In genomic region chr19:3573858-3574637, GRCh38 we compare ENCODE assay signal across 1 cellular context.
TF ChIP-seq lines count a peak whose summit lies in the region.

No MANE protein-coding gene starts in this region.

TF ChIP-seq in HepG2, 621 proteins besides CTCF, POLR2A, EP300 and RAD21 (continues in another document):
- TF ChIP-seq ZNF557 (CRISPR knock-in tag; IDR thresholded peaks at IDR 0.05) (no peak), AGO1 (IDR thresholded peaks at IDR 0.05; ENCODE audit: low read depth, low read length, poor library complexity, severe bottlenecking) (no peak), PBX2 (CRISPR knock-in tag; IDR thresholded peaks at IDR 0.05) (peak; percentile 68), MATR3 (CRISPR knock-in tag; IDR thresholded peaks at IDR 0.05) (no peak), JARID2 (CRISPR knock-in tag; IDR thresholded peaks at IDR 0.05; ENCODE audit: insufficient replicate concordance) (no peak), RARG (CRISPR knock-in tag; IDR thresholded peaks at IDR 0.05; ENCODE audit: low read depth) (no peak), ZNF501 (CRISPR knock-in tag; IDR thresholded peaks at IDR 0.05) (no peak), HES4 (CRISPR knock-in tag; IDR thresholded peaks at IDR 0.05; ENCODE audit: borderline replicate concordance) (no peak), HIC2 (CRISPR knock-in tag; IDR thresholded peaks at IDR 0.05; ENCODE audit: low read depth) (peak; percentile 59; the same call in 1 of the 2 replicates), PRDM10 (CRISPR knock-in tag; IDR thresholded peaks at IDR 0.05; ENCODE audit: low read depth) (no peak), ZBTB1 (CRISPR knock-in tag; IDR thresholded peaks at IDR 0.05; ENCODE audit: borderline replicate concordance) (no peak), FOXO4 (CRISPR knock-in tag; conservative IDR thresholded peaks at IDR 0.05) (no peak), ZNF850 (CRISPR knock-in tag; conservative IDR thresholded peaks at IDR 0.05) (no peak), ARNT2 (CRISPR knock-in tag; IDR thresholded peaks at IDR 0.05; ENCODE audit: low read depth) (no peak), ZNF512B (CRISPR knock-in tag; IDR thresholded peaks at IDR 0.05; ENCODE audit: borderline replicate concordance) (no peak), ZNF362 (CRISPR knock-in tag; IDR thresholded peaks at IDR 0.05; ENCODE audit: borderline replicate concordance) (no peak), SP5 (CRISPR knock-in tag; IDR thresholded peaks at IDR 0.05; ENCODE audit: borderline replicate concordance, low read depth) (peak; percentile 50; the same call in 1 of the 2 replicates), ZNF576 (CRISPR knock-in tag; IDR thresholded peaks at IDR 0.05) (no peak), ZNF484 (CRISPR knock-in tag; IDR thresholded peaks at IDR 0.05; ENCODE audit: borderline replicate concordance, low read depth) (no peak), ZNF564 (CRISPR knock-in tag; IDR thresholded peaks at IDR 0.05) (no peak), ELK4 (CRISPR knock-in tag; IDR thresholded peaks at IDR 0.05; ENCODE audit: borderline replicate concordance) (no peak), ZMYM2 (CRISPR knock-in tag; IDR thresholded peaks at IDR 0.05) (no peak), ZNF547 (CRISPR knock-in tag; IDR thresholded peaks at IDR 0.05) (no peak), ZFP36L1 (CRISPR knock-in tag; IDR thresholded peaks at IDR 0.05) (no peak), TCF7L2 (IDR thresholded peaks at IDR 0.05; ENCODE audit: low read depth, low read length) (no peak), ZNF598 (CRISPR knock-in tag; IDR thresholded peaks at IDR 0.05; ENCODE audit: borderline replicate concordance) (no peak), SIN3A (IDR thresholded peaks at IDR 0.05; ENCODE audit: borderline replicate concordance, low read depth, low read length) (no peak), HNRNPL (IDR thresholded peaks at IDR 0.05; ENCODE audit: low read depth, low read length) (peak; percentile 89)
- TF ChIP-seq, protein P1, sequence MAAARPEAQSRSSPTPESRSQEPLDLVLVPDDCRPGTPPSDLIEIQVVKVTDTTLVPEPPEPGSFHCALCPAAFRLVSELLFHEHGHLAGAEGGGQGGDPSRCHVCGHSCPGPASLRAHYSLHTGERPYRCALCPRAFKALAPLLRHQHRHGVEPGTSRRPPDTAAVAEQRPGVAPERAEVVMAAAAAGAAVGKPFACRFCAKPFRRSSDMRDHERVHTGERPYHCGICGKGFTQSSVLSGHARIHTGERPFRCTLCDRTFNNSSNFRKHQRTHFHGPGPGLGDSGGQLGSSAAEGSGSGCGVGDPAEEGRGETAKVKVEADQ (CRISPR knock-in tag; IDR thresholded peaks at IDR 0.05; ENCODE audit: borderline replicate concordance): no peak
- TF ChIP-seq, protein P2, sequence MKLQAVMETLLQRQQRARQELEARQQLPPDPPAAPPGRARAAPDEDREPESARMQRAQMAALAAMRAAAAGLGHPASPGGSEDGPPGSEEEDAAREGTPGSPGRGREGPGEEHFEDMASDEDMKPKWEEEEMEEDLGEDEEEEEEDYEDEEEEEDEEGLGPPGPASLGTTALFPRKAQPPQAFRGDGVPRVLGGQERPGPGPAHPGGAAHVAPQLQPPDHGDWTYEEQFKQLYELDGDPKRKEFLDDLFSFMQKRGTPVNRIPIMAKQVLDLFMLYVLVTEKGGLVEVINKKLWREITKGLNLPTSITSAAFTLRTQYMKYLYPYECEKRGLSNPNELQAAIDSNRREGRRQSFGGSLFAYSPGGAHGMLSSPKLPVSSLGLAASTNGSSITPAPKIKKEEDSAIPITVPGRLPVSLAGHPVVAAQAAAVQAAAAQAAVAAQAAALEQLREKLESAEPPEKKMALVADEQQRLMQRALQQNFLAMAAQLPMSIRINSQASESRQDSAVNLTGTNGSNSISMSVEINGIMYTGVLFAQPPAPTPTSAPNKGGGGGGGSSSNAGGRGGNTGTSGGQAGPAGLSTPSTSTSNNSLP (IDR thresholded peaks at IDR 0.05; ENCODE audit: low read depth, low read length): no peak
- TF ChIP-seq, protein P3, sequence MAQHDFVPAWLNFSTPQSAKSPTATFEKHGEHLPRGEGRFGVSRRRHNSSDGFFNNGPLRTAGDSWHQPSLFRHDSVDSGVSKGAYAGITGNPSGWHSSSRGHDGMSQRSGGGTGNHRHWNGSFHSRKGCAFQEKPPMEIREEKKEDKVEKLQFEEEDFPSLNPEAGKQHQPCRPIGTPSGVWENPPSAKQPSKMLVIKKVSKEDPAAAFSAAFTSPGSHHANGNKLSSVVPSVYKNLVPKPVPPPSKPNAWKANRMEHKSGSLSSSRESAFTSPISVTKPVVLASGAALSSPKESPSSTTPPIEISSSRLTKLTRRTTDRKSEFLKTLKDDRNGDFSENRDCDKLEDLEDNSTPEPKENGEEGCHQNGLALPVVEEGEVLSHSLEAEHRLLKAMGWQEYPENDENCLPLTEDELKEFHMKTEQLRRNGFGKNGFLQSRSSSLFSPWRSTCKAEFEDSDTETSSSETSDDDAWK (CRISPR knock-in tag; IDR thresholded peaks at IDR 0.05): no peak
- TF ChIP-seq, protein P4, sequence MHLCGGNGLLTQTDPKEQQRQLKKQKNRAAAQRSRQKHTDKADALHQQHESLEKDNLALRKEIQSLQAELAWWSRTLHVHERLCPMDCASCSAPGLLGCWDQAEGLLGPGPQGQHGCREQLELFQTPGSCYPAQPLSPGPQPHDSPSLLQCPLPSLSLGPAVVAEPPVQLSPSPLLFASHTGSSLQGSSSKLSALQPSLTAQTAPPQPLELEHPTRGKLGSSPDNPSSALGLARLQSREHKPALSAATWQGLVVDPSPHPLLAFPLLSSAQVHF (CRISPR knock-in tag; IDR thresholded peaks at IDR 0.05): no peak
- TF ChIP-seq, protein P5, sequence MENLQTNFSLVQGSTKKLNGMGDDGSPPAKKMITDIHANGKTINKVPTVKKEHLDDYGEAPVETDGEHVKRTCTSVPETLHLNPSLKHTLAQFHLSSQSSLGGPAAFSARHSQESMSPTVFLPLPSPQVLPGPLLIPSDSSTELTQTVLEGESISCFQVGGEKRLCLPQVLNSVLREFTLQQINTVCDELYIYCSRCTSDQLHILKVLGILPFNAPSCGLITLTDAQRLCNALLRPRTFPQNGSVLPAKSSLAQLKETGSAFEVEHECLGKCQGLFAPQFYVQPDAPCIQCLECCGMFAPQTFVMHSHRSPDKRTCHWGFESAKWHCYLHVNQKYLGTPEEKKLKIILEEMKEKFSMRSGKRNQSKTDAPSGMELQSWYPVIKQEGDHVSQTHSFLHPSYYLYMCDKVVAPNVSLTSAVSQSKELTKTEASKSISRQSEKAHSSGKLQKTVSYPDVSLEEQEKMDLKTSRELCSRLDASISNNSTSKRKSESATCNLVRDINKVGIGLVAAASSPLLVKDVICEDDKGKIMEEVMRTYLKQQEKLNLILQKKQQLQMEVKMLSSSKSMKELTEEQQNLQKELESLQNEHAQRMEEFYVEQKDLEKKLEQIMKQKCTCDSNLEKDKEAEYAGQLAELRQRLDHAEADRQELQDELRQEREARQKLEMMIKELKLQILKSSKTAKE (CRISPR knock-in tag; IDR thresholded peaks at IDR 0.05; ENCODE audit: borderline replicate concordance): no peak
- TF ChIP-seq, protein P6, sequence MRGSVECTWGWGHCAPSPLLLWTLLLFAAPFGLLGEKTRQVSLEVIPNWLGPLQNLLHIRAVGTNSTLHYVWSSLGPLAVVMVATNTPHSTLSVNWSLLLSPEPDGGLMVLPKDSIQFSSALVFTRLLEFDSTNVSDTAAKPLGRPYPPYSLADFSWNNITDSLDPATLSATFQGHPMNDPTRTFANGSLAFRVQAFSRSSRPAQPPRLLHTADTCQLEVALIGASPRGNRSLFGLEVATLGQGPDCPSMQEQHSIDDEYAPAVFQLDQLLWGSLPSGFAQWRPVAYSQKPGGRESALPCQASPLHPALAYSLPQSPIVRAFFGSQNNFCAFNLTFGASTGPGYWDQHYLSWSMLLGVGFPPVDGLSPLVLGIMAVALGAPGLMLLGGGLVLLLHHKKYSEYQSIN (CRISPR knock-in tag; IDR thresholded peaks at IDR 0.05; ENCODE audit: borderline replicate concordance): no peak
